In genomic region chr2:142877265-142877756, GRCh38 we compare ENCODE assay signal across 8 cellular contexts. TPM values are rescaled to one million over a fixed set of nuclear protein-coding genes. Genes with fewer than 3 reads are reported as not detected.
DNase-seq lines count a peak whose midpoint lies in the region; ATAC-seq and TF ChIP-seq lines count a peak whose summit lies in the region.

Gene KYNU (plus strand): TSS chr2:142877664. CDS start chr2:142885368, 7,704 bp downstream.

- CTCF ChIA-PET in HCT116 (lab: Charles Lee) = no interaction called here
- CTCF ChIA-PET in activated CD8-positive, alpha-beta T cell treated with anti-CD3 and anti-CD28 coated beads for 36 hours (lab: Charles Lee) = no interaction called here

- intact Hi-C loops in HCT116 (cut with micrococcal nuclease) = no loop called here
- intact Hi-C loops in activated CD8-positive, alpha-beta T cell treated with anti-CD3 and anti-CD28 coated beads for 36 hours (cut with micrococcal nuclease) = no loop called here

- H3K36me3 ChIP-seq in HCT116 (ENCODE audit: control insufficient read depth in 1 of 2, insufficient read depth in 2 of 2, low read length in 2 of 2) = no peaks in the 10 kb centered on the region
- H3K36me3 ChIP-seq in HAP-1 (replicated peaks) = no peaks in the 10 kb centered on the region

- no peaks in the 10 kb centered on the region for H3K9me3 Mint-ChIP-seq in activated CD8-positive, alpha-beta T cell treated with anti-CD3 and anti-CD28 coated beads for 36 hours

- H3K9me3 ChIP-seq in HCT116 (ENCODE audit: control insufficient read depth in 1 of 2, insufficient read depth in 1 of 2, low read depth in 1 of 2, low read length in 2 of 2) = no peaks in the 10 kb centered on the region
- H3K9me3 ChIP-seq in HAP-1 = no peaks in the 10 kb centered on the region

- H3K27me3 ChIP-seq in HCT116 (ENCODE audit: insufficient read depth, low read length) = no peaks in the 10 kb centered on the region
- no peaks in the 10 kb centered on the region; the same call in 1 of the 2 replicates for H3K27me3 ChIP-seq in HAP-1 (ENCODE audit: low read depth)

- no peaks in the 10 kb centered on the region for H3K36me3 Mint-ChIP-seq in activated CD8-positive, alpha-beta T cell treated with anti-CD3 and anti-CD28 coated beads for 36 hours (ENCODE audit: low read depth)

- no peaks in the 10 kb centered on the region for H4K20me1 ChIP-seq in HCT116 (ENCODE audit: insufficient read depth)

- POLR2A ChIA-PET in HCT116 (lab: Charles Lee) = no interaction called here
- POLR2A ChIA-PET in activated CD8-positive, alpha-beta T cell treated with anti-CD3 and anti-CD28 coated beads for 36 hours (lab: Charles Lee) = no interaction called here

- TF ChIP-seq RAD21 in HCT116 (IDR thresholded peaks at IDR 0.05; ENCODE audit: low read depth) = no peak

- DNase-seq in GM13977 (ENCODE audit: low spot score) (peak; percentile 17), HCT116 (ENCODE audit: low read depth, low spot score) (no peak), NCI-H460 (ENCODE audit: extremely low read depth, low read depth) (peak; percentile 76), left lobe of liver (ENCODE audit: low spot score) (peak; percentile 80), islet precursor cell (no peak), dedifferentiated amniotic fluid mesenchymal stem cell (ENCODE audit: extremely low spot score) (no peak), HAP-1 (ENCODE audit: low spot score in 2 of 2) (no peak)
- no peak for DNase-seq in activated CD8-positive, alpha-beta T cell treated with anti-CD3 and anti-CD28 coated beads for 36 hours

- no peak within 1 kb of the TSS for H3K4me3 ChIP-seq in HCT116 (replicated peaks in 1 of 2; ENCODE audit: low read depth in 1 of 2, low read length in 2 of 2)
- H3K4me3 ChIP-seq in HAP-1 = no peak within 1 kb of the TSS

- TF ChIP-seq CTCF in GM13977 (IDR thresholded peaks at IDR 0.05; ENCODE audit: extremely low read depth, insufficient read depth, missing control alignments) = peak; percentile 17
- 0 out of 6 replicates have a peak, but pooled peaks of 1 of the 3 experiments have one; percentile 6 for TF ChIP-seq CTCF in HCT116 (IDR thresholded peaks at IDR 0.05 in 2 of 3, conservative IDR thresholded peaks at IDR 0.05 in 1 of 3; ENCODE audit: borderline replicate concordance in 1 of 3, insufficient read depth in 1 of 3, low read depth in 2 of 3, low read length in 2 of 3)
- TF ChIP-seq CTCF in activated CD8-positive, alpha-beta T cell treated with anti-CD3 and anti-CD28 coated beads for 36 hours (IDR thresholded peaks at IDR 0.05) = no peak

- peak within 1 kb of the TSS; percentile 46 for H2AFZ ChIP-seq in HCT116 (ENCODE audit: low read depth, low read length, poor library complexity, severe bottlenecking)

- no peak within 1 kb of the TSS for H3K4me3 Mint-ChIP-seq in activated CD8-positive, alpha-beta T cell treated with anti-CD3 and anti-CD28 coated beads for 36 hours

- RAD21 ChIA-PET in HCT116 (lab: Charles Lee; ENCODE audit: low non-redundant PET in 1 of 2, low total read pairs in 2 of 2, uncharacterized antibody in 2 of 2, unreplicated experiment in 2 of 2) = no interaction called here

- no peak within 1 kb of the TSS for H3K27ac ChIP-seq in HCT116 (ENCODE audit: low read depth, low read length)

- H3K4me2 ChIP-seq in HCT116 (ENCODE audit: low read length) = no peak within 1 kb of the TSS

- no peaks in the 10 kb centered on the region for H3K79me2 ChIP-seq in HCT116 (ENCODE audit: insufficient read depth, low read length)

- BruUV-seq in HCT116 (replicated peaks; lab: Mats Ljungman, UMichigan) = no TSS peak

- no peak for TF ChIP-seq POLR2A in HCT116 (IDR thresholded peaks at IDR 0.05; ENCODE audit: borderline replicate concordance, extremely low read depth, insufficient read depth, insufficient read length)

- H3K9ac ChIP-seq in HCT116 (ENCODE audit: low read length) = no peak within 1 kb of the TSS

- 0 out of 4 replicates have a peak, but pooled peaks cover 0 to 3% of the 10 kb centered on the region in 2 experiments for H3K4me1 ChIP-seq in HCT116 (ENCODE audit: control insufficient read depth in 1 of 2, insufficient read depth in 2 of 2, low read length in 2 of 2)
- peaks cover 2% of the 10 kb centered on the region for H3K4me1 ChIP-seq in HAP-1

- ATAC-seq in HCT116 = no peak
- peak; percentile 85 for ATAC-seq in left lobe of liver
- ATAC-seq in activated CD8-positive, alpha-beta T cell treated with anti-CD3 and anti-CD28 coated beads for 36 hours = no peak

- no peaks in the 10 kb centered on the region for H3K27me3 Mint-ChIP-seq in activated CD8-positive, alpha-beta T cell treated with anti-CD3 and anti-CD28 coated beads for 36 hours

- in situ Hi-C loops in GM13977 (cut with MboI; ENCODE audit: low pct_unique_long_range_greater_than_20kb, low sequenced_read_pairs, unreplicated experiment) (no loop called here), HAP-1 (cut with MboI; ENCODE audit: low sequenced_read_pairs) (no loop called here)

- no peaks in the 10 kb centered on the region for H3K4me1 Mint-ChIP-seq in activated CD8-positive, alpha-beta T cell treated with anti-CD3 and anti-CD28 coated beads for 36 hours (ENCODE audit: low read depth)

- H3K9me2 ChIP-seq in HCT116 (ENCODE audit: insufficient read depth) = no peaks in the 10 kb centered on the region

- H3K27ac Mint-ChIP-seq in activated CD8-positive, alpha-beta T cell treated with anti-CD3 and anti-CD28 coated beads for 36 hours = no peak within 1 kb of the TSS

TF ChIP-seq in HCT116, 20 proteins besides CTCF, POLR2A, EP300 and RAD21 (continues in another document):
- no peak for TF ChIP-seq MAX (IDR thresholded peaks at IDR 0.05)
- TF ChIP-seq REST (IDR thresholded peaks at IDR 0.05; ENCODE audit: low read depth) = no peak
- no peak for TF ChIP-seq SIN3A (IDR thresholded peaks at IDR 0.05; ENCODE audit: low read depth)
- no peak for TF ChIP-seq ZFX (IDR thresholded peaks at IDR 0.05)
- no peak for TF ChIP-seq EZH2 (IDR thresholded peaks at IDR 0.05)
- TF ChIP-seq YY1 (IDR thresholded peaks at IDR 0.05; ENCODE audit: extremely low read depth, insufficient replicate concordance, low read depth, low read length) = no peak
- no peak for TF ChIP-seq ELF1 (IDR thresholded peaks at IDR 0.05; ENCODE audit: borderline replicate concordance, low read depth)
- no peak for TF ChIP-seq CBX3 (IDR thresholded peaks at IDR 0.05; ENCODE audit: low read depth)
- TF ChIP-seq POLR2AphosphoS5 (IDR thresholded peaks at IDR 0.05; ENCODE audit: low read depth, low read length) = no peak
- no peak for TF ChIP-seq SRF (IDR thresholded peaks at IDR 0.05; ENCODE audit: low read depth)
- no peak for TF ChIP-seq CEBPB (IDR thresholded peaks at IDR 0.05; ENCODE audit: low read depth)
- TF ChIP-seq, protein P1, sequence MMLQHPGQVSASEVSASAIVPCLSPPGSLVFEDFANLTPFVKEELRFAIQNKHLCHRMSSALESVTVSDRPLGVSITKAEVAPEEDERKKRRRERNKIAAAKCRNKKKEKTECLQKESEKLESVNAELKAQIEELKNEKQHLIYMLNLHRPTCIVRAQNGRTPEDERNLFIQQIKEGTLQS (IDR thresholded peaks at IDR 0.05) = no peak
- TF ChIP-seq EGR1 (IDR thresholded peaks at IDR 0.05; ENCODE audit: low read depth) = no peak
- TF ChIP-seq JUND (IDR thresholded peaks at IDR 0.05) = no peak
- TF ChIP-seq SP1 (IDR thresholded peaks at IDR 0.05; ENCODE audit: low read depth) = no peak

RNA-seq across cellular contexts. Expression of gene KYNU, which starts in this region (rescaled TPM):
- 0.22 TPM for total RNA-seq in HCT116 (2021; ENCODE audit: unreplicated experiment)
- 0.05 TPM in 1 of 2 replicates, not detected in the other for polyA plus RNA-seq in HCT116 (2012)
- 274 and 287 TPM in 2 replicates for total RNA-seq in NCI-H460 (2014; rRNA removed; shearing (Covaris generic))
- polyA plus RNA-seq in NCI-H460 (2014; cell fraction: nucleus; rRNA removed) = 157 and 206 TPM in 2 replicates
- 38.6 TPM for total RNA-seq in left lobe of liver
- total RNA-seq in activated CD8-positive, alpha-beta T cell treated with anti-CD3 and anti-CD28 coated beads for 36 hours = not detected

Comparison
In these comparisons a context has a peak if more than half of its experiments do, and no peak if none do; other contexts are left out.
1. RNA of gene KYNU (total RNA-seq): 274 to 287 TPM in NCI-H460 and 38.6 TPM in left lobe of liver (single experiment); 0.22 TPM in HCT116 (single experiment) and not detected in activated CD8-positive, alpha-beta T cell treated with anti-CD3 and anti-CD28 coated beads for 36 hours; every median in the first group is over 10 times any median in the second.
2. DNase-seq: peak in GM13977 (single experiment), NCI-H460 (single experiment) and left lobe of liver (single experiment); none in HCT116 (single experiment), activated CD8-positive, alpha-beta T cell treated with anti-CD3 and anti-CD28 coated beads for 36 hours (single experiment), islet precursor cell (single experiment), dedifferentiated amniotic fluid mesenchymal stem cell (single experiment) and HAP-1 (0 of 2).